Comparison of ENCODE assay signal across 17 cellular contexts in the genomic region with DNA sequence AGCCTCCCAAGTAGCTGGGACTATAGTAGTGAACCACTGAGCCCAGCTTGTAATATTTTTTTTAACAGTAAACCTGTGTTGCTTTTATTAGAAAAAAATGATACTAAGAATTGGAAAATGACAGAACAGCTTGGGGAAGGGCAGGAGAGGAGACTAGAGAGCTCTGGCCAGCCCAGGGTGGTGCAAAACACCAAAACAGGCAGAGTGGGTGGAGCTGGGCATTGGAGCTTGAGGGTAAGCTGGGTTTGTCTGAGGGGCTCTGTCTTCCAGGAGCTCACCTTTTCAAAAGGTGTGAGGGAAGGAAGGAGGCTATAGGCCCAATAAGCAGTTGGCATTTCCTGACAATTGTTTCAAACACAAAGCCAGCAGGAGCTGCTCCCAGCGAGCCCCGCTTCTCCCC.
"Had no signal": no experiment of that assay in that cellular context is flagged by ENCODE, and none has a peak within 500 bp of the region (broad histone marks: within the 10 kb centered on the region; RNA-seq: fewer than 3 reads in every experiment).

No MANE protein-coding gene starts in this region.

- H3K9me3 ChIP-seq: ascending aorta, breast epithelium, gastrocnemius medialis, heart left ventricle, lower lobe of right lung, sigmoid colon, spleen had no signal

- H2AFZ ChIP-seq: parathyroid adenoma had no signal

- H3K27ac ChIP-seq: ascending aorta, breast epithelium, gastrocnemius medialis, lower lobe of right lung, parathyroid adenoma, sigmoid colon, spleen had no signal

- H3K4me3 ChIP-seq: ascending aorta, breast epithelium, gastrocnemius medialis, heart left ventricle, lower lobe of right lung, sigmoid colon, spleen had no signal

- H3K27me3 ChIP-seq: ascending aorta, breast epithelium, gastrocnemius medialis, heart left ventricle, sigmoid colon, spleen had no signal

- H3K4me3 Mint-ChIP-seq: activated CD8-positive, alpha-beta T cell treated with anti-CD3 and anti-CD28 coated beads, Interleukin-2, amount 10 ng/mL, durations not matched to agents 7 days and 5 days; mesothelial cell of epicardium; T-cell had no signal

- DNase-seq: activated CD4-positive, alpha-beta T cell treated with anti-CD3 and anti-CD28 coated beads for 1 hour; activated CD8-positive, alpha-beta T cell treated with anti-CD3 and anti-CD28 coated beads, Interleukin-2, amount 10 ng/mL, durations not matched to agents 7 days and 5 days; activated naive CD4-positive, alpha-beta T cell treated with Interleukin-2 at 50 U/mL for 16 hours; erythroblast; gastrocnemius medialis; heart left ventricle; left colon; lower lobe of right lung; sigmoid colon; spleen; stimulated activated CD4-positive, alpha-beta T cell treated with anti-CD3 and anti-CD28 coated beads, Interleukin-1b, Interleukin-23, amount 100 ng/mL, for 48 hours; T-cell; T1000 had no signal

- H3K27ac Mint-ChIP-seq: activated CD8-positive, alpha-beta T cell treated with anti-CD3 and anti-CD28 coated beads, Interleukin-2, amount 10 ng/mL, durations not matched to agents 7 days and 5 days; mesothelial cell of epicardium; T-cell had no signal

- H3K27me3 Mint-ChIP-seq: T-cell had no signal

- H3K36me3 ChIP-seq: ascending aorta, breast epithelium, gastrocnemius medialis, heart left ventricle, lower lobe of right lung, sigmoid colon, spleen had no signal

- H3K4me1 ChIP-seq: ascending aorta, breast epithelium, gastrocnemius medialis, parathyroid adenoma had no signal

- H3K9ac ChIP-seq: parathyroid adenoma had no signal

- H3K9me3 Mint-ChIP-seq: mesothelial cell of epicardium, T-cell had no signal

- H3K36me3 Mint-ChIP-seq: mesothelial cell of epicardium, T-cell had no signal

- ATAC-seq: activated CD8-positive, alpha-beta T cell treated with anti-CD3 and anti-CD28 coated beads, Interleukin-2, amount 10 ng/mL, durations not matched to agents 7 days and 5 days; gastrocnemius medialis; heart left ventricle; left colon; lower lobe of right lung; T-cell had no signal

- H3K79me2 ChIP-seq: parathyroid adenoma had no signal
